Comparison of ENCODE assay signal across 11 cellular contexts in genomic region chr9:95725045-95725444, GRCh38.
DNase-seq lines count a peak whose midpoint lies in the region; ATAC-seq, FAIRE-seq and TF ChIP-seq lines count a peak whose summit lies in the region.
"Had no signal": no experiment of that assay in that cellular context is flagged by ENCODE, and none has a peak within 500 bp of the region (broad histone marks: within the 10 kb centered on the region; RNA-seq: fewer than 3 reads in every experiment).

No MANE protein-coding gene starts in this region.

- peaks cover 41% of the 10 kb centered on the region for H3K9me3 Mint-ChIP-seq in activated CD4-positive, alpha-beta T cell treated with anti-CD3 and anti-CD28 coated beads, Interleukin-2, amount 10 ng/mL, durations not matched to agents 7 days and 5 days
- H3K9me3 Mint-ChIP-seq in natural killer cell treated with Interleukin-12 subunit alpha and Interleukin-12 subunit beta and Interleukin-15 and Interleukin-18, amount 100 ng/mL, for 72 hours, result peaks cover 3% of the 10 kb centered on the region

- FAIRE-seq in GM19239 (lab: Jason Lieb, UNC) (no peak), kidney (lab: Jason Lieb, UNC) (no peak)

- no peak overlapping the region for H3K27ac ChIP-seq in kidney (ENCODE audit: low read depth in 2 of 2, low read length in 2 of 2)

- H3K4me3 ChIP-seq in kidney (ENCODE audit: low read length in 2 of 2), result no peak overlapping the region

- no peak overlapping the region for H3K9ac ChIP-seq in kidney (ENCODE audit: low read length in 2 of 2)

- H3K4me3 Mint-ChIP-seq in activated CD4-positive, alpha-beta T cell treated with anti-CD3 and anti-CD28 coated beads, Interleukin-2, amount 10 ng/mL, durations not matched to agents 7 days and 5 days, result no peak overlapping the region
- peak overlapping the region; percentile 88 for H3K4me3 Mint-ChIP-seq in natural killer cell treated with Interleukin-12 subunit alpha and Interleukin-12 subunit beta and Interleukin-15 and Interleukin-18, amount 100 ng/mL, for 72 hours
- H3K4me3 Mint-ChIP-seq: WTC11 had no signal

- CTCF ChIA-PET in activated CD4-positive, alpha-beta T cell treated with anti-CD3 and anti-CD28 coated beads, Interleukin-2, amount 10 ng/mL, durations not matched to agents 7 days and 5 days (lab: Charles Lee), result no interaction called here

- H3K27me3 Mint-ChIP-seq in activated CD4-positive, alpha-beta T cell treated with anti-CD3 and anti-CD28 coated beads, Interleukin-2, amount 10 ng/mL, durations not matched to agents 7 days and 5 days, result peaks cover 31% of the 10 kb centered on the region
- H3K27me3 Mint-ChIP-seq in natural killer cell treated with Interleukin-12 subunit alpha and Interleukin-12 subunit beta and Interleukin-15 and Interleukin-18, amount 100 ng/mL, for 72 hours, result peaks cover 0 to 3% of the 10 kb centered on the region in 2 donors
- H3K27me3 Mint-ChIP-seq: naive B cell had no signal

- no peaks in the 10 kb centered on the region for H3K36me3 ChIP-seq in kidney (ENCODE audit: control insufficient read depth in 1 of 2, insufficient read depth in 2 of 2, low read length in 2 of 2)

- intact Hi-C loops in kidney (cut with DNase I), result no loop called here

- peak overlapping the region; percentile 71 for H3K27ac Mint-ChIP-seq in activated CD4-positive, alpha-beta T cell treated with anti-CD3 and anti-CD28 coated beads, Interleukin-2, amount 10 ng/mL, durations not matched to agents 7 days and 5 days
- H3K27ac Mint-ChIP-seq in natural killer cell treated with Interleukin-12 subunit alpha and Interleukin-12 subunit beta and Interleukin-15 and Interleukin-18, amount 100 ng/mL, for 72 hours, result peak overlapping the region; percentile 74 to 76
- H3K27ac Mint-ChIP-seq: WTC11 had no signal

- peaks cover 0 to 4% of the 10 kb centered on the region in 2 donors for H3K4me1 ChIP-seq in kidney (ENCODE audit: control insufficient read depth in 1 of 2, insufficient read depth in 1 of 2, low read depth in 1 of 2, low read length in 2 of 2)

- peak; percentile 16 for DNase-seq in GM19239 (ENCODE audit: insufficient read length, low spot score)
- DNase-seq in activated CD4-positive, alpha-beta T cell treated with anti-CD3 and anti-CD28 coated beads, Interleukin-2, amount 10 ng/mL, durations not matched to agents 7 days and 5 days, result no peak
- DNase-seq in natural killer cell treated with Interleukin-12 subunit alpha and Interleukin-12 subunit beta and Interleukin-15 and Interleukin-18, amount 100 ng/mL, for 72 hours (ENCODE audit: low spot score), result no peak
- no peak for DNase-seq in SIG-M5 treated with dmso at 0.1 percent for 504 hours (lab: John Stamatoyannopoulos, UW; ENCODE audit: unreplicated experiment)
- DNase-seq in NCI-H510A treated with DMSO at 0.1 percent for 48 hours (lab: John Stamatoyannopoulos, UW), result no peak
- DNase-seq in kidney, result no peak
- DNase-seq: naive B cell, NCI-H1105 treated with DMSO at 0.1 percent for 48 hours had no signal

- H3K36me3 Mint-ChIP-seq in activated CD4-positive, alpha-beta T cell treated with anti-CD3 and anti-CD28 coated beads, Interleukin-2, amount 10 ng/mL, durations not matched to agents 7 days and 5 days (ENCODE audit: low read depth), result peaks cover 23% of the 10 kb centered on the region
- H3K36me3 Mint-ChIP-seq in natural killer cell treated with Interleukin-12 subunit alpha and Interleukin-12 subunit beta and Interleukin-15 and Interleukin-18, amount 100 ng/mL, for 72 hours, result peaks cover 9% of the 10 kb centered on the region
- H3K36me3 Mint-ChIP-seq: WTC11 had no signal

- H3K4me1 Mint-ChIP-seq in activated CD4-positive, alpha-beta T cell treated with anti-CD3 and anti-CD28 coated beads, Interleukin-2, amount 10 ng/mL, durations not matched to agents 7 days and 5 days, result peaks cover 33% of the 10 kb centered on the region
- peaks cover 45 to 46% of the 10 kb centered on the region in 2 donors for H3K4me1 Mint-ChIP-seq in natural killer cell treated with Interleukin-12 subunit alpha and Interleukin-12 subunit beta and Interleukin-15 and Interleukin-18, amount 100 ng/mL, for 72 hours (ENCODE audit: low read depth in 2 of 2)
- H3K4me1 Mint-ChIP-seq: WTC11 had no signal

- peaks cover 0 to 5% of the 10 kb centered on the region in 2 donors for H3K9me3 ChIP-seq in kidney (ENCODE audit: control insufficient read depth in 1 of 2, low read length in 2 of 2)

- POLR2A ChIA-PET in activated CD4-positive, alpha-beta T cell treated with anti-CD3 and anti-CD28 coated beads, Interleukin-2, amount 10 ng/mL, durations not matched to agents 7 days and 5 days (lab: Charles Lee), result no interaction called here

- no peak for TF ChIP-seq CTCF in kidney (IDR thresholded peaks at IDR 0.05; ENCODE audit: borderline replicate concordance, extremely low read depth, insufficient read depth)

- peak; percentile 10 for ATAC-seq in HG02798 (IDR thresholded peaks at IDR 0.05; ENCODE audit: poor library complexity, unreplicated experiment)
- ATAC-seq in natural killer cell treated with Interleukin-12 subunit alpha and Interleukin-12 subunit beta and Interleukin-15 and Interleukin-18, amount 100 ng/mL, for 72 hours, result peak; percentile 59 to 61
- ATAC-seq: Panc1, WTC11 had no signal
